ENCODE assay signal across 15 cellular contexts in genomic region chr2:237150831-237151230, GRCh38.
"Had no signal": no experiment of that assay in that cellular context is flagged by ENCODE, and none has a peak within 500 bp of the region (broad histone marks: within the 10 kb centered on the region; RNA-seq: fewer than 3 reads in every experiment).

No MANE protein-coding gene starts in this region.

- H3K27me3 ChIP-seq: ascending aorta, breast epithelium, heart left ventricle, right atrium auricular region, transverse colon had no signal

- H3K4me3 ChIP-seq: ascending aorta, breast epithelium, heart left ventricle, right atrium auricular region, skin epidermis, transverse colon had no signal

- H3K4me1 ChIP-seq: ascending aorta, breast epithelium, right atrium auricular region, transverse colon had no signal

- DNase-seq: activated CD4-positive, alpha-beta T cell treated with anti-CD3 and anti-CD28 coated beads, Interleukin-2, amount 50 U/mL, for 48 hours; activated CD4-positive, CD25-positive, alpha-beta regulatory T cell treated with anti-CD3 and anti-CD28 coated beads, Interleukin-2, amount 50 U/mL, for 72 hours; activated naive CD4-positive, alpha-beta T cell treated with anti-CD3 and anti-CD28 coated beads, Interleukin-2, amount 10 ng/mL, durations not matched to agents 7 days and 5 days; dermis blood vessel endothelial cell; effector memory CD8-positive, alpha-beta T cell; heart left ventricle; immature natural killer cell; stimulated activated naive CD8-positive, alpha-beta T cell treated with anti-CD3 and anti-CD28 coated beads, Interleukin-15, Interleukin-2, amounts not matched to agents 100 U/mL and 50 U/mL, for 24 hours; T1000; transverse colon had no signal

- H3K36me3 ChIP-seq: ascending aorta, breast epithelium, heart left ventricle, right atrium auricular region, transverse colon had no signal

- H3K27ac ChIP-seq: ascending aorta, epithelial cell of prostate, right atrium auricular region, transverse colon had no signal
